9 cellular contexts compared by ENCODE assay signal in the genomic region with DNA sequence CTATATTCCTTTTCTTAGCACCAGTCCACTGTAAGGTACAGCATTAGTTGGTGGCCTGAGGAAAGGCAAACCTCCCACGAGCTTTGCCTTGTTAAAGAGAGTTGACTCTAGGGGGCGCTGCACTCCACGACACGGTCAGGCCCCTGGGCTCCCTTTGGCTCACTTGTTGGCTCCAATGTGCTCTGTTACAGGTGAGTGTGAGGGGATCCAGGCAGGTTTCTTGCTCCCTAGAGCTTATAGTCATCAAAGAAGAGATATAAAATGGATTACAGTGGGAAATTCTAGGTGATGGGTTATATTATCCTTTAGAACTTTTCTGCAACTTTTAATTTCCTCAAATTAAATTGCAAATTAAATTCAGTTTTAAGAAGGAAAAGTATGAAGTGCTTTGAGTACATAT. TPM values are rescaled to one million over a fixed set of nuclear protein-coding genes. Genes with fewer than 3 reads are reported as not detected.
DNase-seq lines count a peak whose midpoint lies in the region; ATAC-seq and TF ChIP-seq lines count a peak whose summit lies in the region.
"Had no signal": no experiment of that assay in that cellular context is flagged by ENCODE, and none has a peak within 500 bp of the region (broad histone marks: within the 10 kb centered on the region; RNA-seq: fewer than 3 reads in every experiment).

No MANE protein-coding gene starts in this region.

- DNase-seq in NCI-H1436 (lab: John Stamatoyannopoulos, UW) = peak; percentile 89
- DNase-seq in NCI-H1436 treated with DMSO at 0.1 percent for 48 hours (lab: John Stamatoyannopoulos, UW) = no peak
- DNase-seq in NCI-H1105 treated with DMSO at 0.1 percent for 48 hours (lab: John Stamatoyannopoulos, UW) = peak; percentile 78
- peak; percentile 70 for DNase-seq in SKM-1 treated with dmso at 0.1 percent for 144 hours (lab: John Stamatoyannopoulos, UW; ENCODE audit: unreplicated experiment)
- DNase-seq in activated naive CD8-positive, alpha-beta T cell treated with anti-CD3 and anti-CD28 coated beads for 36 hours = peak; percentile 74
- DNase-seq in cardiac septum (ENCODE audit: low spot score) = peak; percentile 84
- DNase-seq in psoas muscle = peak; percentile 62 to 82
- peak; percentile 79 to 90 for DNase-seq in aorta

- intact Hi-C loops in cardiac septum (cut with DNase I) = no loop called here
- intact Hi-C loops in psoas muscle (cut with DNase I) = loop anchor here (5.0 to 10.0 kb wide), 6 partner anchors 132 to 435 kb away; partner anchors contain the start of gene CATSPERG (in 1 of the 2)
- intact Hi-C loops in aorta (cut with DNase I) = loop anchor here (5.0 to 10.0 kb wide), 4 partner anchors 192 to 432 kb away; partner anchors contain the start of genes CATSPERG (in 1 of the 2) and DPF1 (in 1 of the 2)

- H3K27me3 ChIP-seq in psoas muscle (ENCODE audit: insufficient read depth in 3 of 3, low read length in 2 of 3) (no peaks in the 10 kb centered on the region), aorta (ENCODE audit: control insufficient read depth in 1 of 2, insufficient read depth in 2 of 2, low read length in 1 of 2) (no peaks in the 10 kb centered on the region)

- H3K27ac ChIP-seq in psoas muscle (no peak overlapping the region), aorta (ENCODE audit: low read depth in 1 of 2, low read length in 2 of 2) (no peak overlapping the region)

- WGBS in psoas muscle, 3 donors = 0 to 1% (median 1%) methylated on average over 4 of the region's 4 CpGs
- 0% methylated on average over 4 of the region's 4 CpGs for WGBS in aorta, 2 donors

- peaks cover 4% of the 10 kb centered on the region for H3K4me1 ChIP-seq in psoas muscle
- H3K4me1 ChIP-seq in aorta (ENCODE audit: control insufficient read depth in 1 of 2, insufficient read depth in 2 of 2, low read length in 2 of 2) = no peaks in the 10 kb centered on the region

- no peak overlapping the region for H3K4me3 Mint-ChIP-seq in activated naive CD8-positive, alpha-beta T cell treated with anti-CD3 and anti-CD28 coated beads for 36 hours

- no peak overlapping the region for H3K27ac Mint-ChIP-seq in activated naive CD8-positive, alpha-beta T cell treated with anti-CD3 and anti-CD28 coated beads for 36 hours

- peak; percentile 82 for TF ChIP-seq CTCF in psoas muscle (IDR thresholded peaks at IDR 0.05)

- H3K4me3 ChIP-seq in psoas muscle (no peak overlapping the region), aorta (ENCODE audit: low read length in 2 of 2) (no peak overlapping the region)

- ATAC-seq in psoas muscle = peak; percentile 54 to 65 (median 56)
- no peak for ATAC-seq in aorta (ENCODE audit: low FRiP score)

- H3K36me3 ChIP-seq in psoas muscle (ENCODE audit: insufficient read depth in 1 of 2, low read depth in 1 of 2) (no peaks in the 10 kb centered on the region), aorta (ENCODE audit: control insufficient read depth in 1 of 2, insufficient read depth in 2 of 2, low read length in 1 of 2) (no peaks in the 10 kb centered on the region)

- no peaks in the 10 kb centered on the region for H3K9me3 Mint-ChIP-seq in activated naive CD8-positive, alpha-beta T cell treated with anti-CD3 and anti-CD28 coated beads for 36 hours

- no peaks in the 10 kb centered on the region for H3K27me3 Mint-ChIP-seq in activated naive CD8-positive, alpha-beta T cell treated with anti-CD3 and anti-CD28 coated beads for 36 hours

- H3K36me3 Mint-ChIP-seq in activated naive CD8-positive, alpha-beta T cell treated with anti-CD3 and anti-CD28 coated beads for 36 hours = no peaks in the 10 kb centered on the region

- H3K9me3 ChIP-seq in psoas muscle (no peaks in the 10 kb centered on the region), aorta (ENCODE audit: control insufficient read depth, low read length) (no peaks in the 10 kb centered on the region)

- peaks cover 5% of the 10 kb centered on the region for H3K4me1 Mint-ChIP-seq in activated naive CD8-positive, alpha-beta T cell treated with anti-CD3 and anti-CD28 coated beads for 36 hours

RNA-seq across cellular contexts. Expression of gene WDR87, which starts 3.7 kb away (rescaled TPM):
- not detected for total RNA-seq in activated naive CD8-positive, alpha-beta T cell treated with anti-CD3 and anti-CD28 coated beads for 36 hours
- not detected for total RNA-seq in cardiac septum
- total RNA-seq in psoas muscle = not detected
- polyA plus RNA-seq in psoas muscle = under 1 TPM in 1 of 3 donors, not detected in 2; under 0.01 TPM
- not detected for total RNA-seq in aorta
- not detected for polyA plus RNA-seq in aorta
- total RNA-seq: skeletal muscle tissue had no signal

RNA-seq across cellular contexts. Expression of gene SIPA1L3, which starts 4.3 kb away (rescaled TPM):
- 1 to 10 TPM; 9.1 to 9.7 TPM for total RNA-seq in activated naive CD8-positive, alpha-beta T cell treated with anti-CD3 and anti-CD28 coated beads for 36 hours
- total RNA-seq in cardiac septum (14.0 TPM), psoas muscle (10 to 100 TPM in 2 of 4 donors, 1 to 10 TPM in 2; 6.1 to 28.2 (median 10.3) TPM), aorta (10 to 100 TPM; 17.2 to 20.9 TPM)
- polyA plus RNA-seq in psoas muscle (1 to 10 TPM; 2.9 to 9.1 (median 4.5) TPM), aorta (1 to 10 TPM; 1.3 to 5.3 TPM)
